1 cellular context compared by ENCODE assay signal in genomic region chr10:80203835-80204148, GRCh38.
TF ChIP-seq lines count a peak whose summit lies in the region.

No MANE protein-coding gene starts in this region.

TF ChIP-seq in HepG2, 621 proteins besides CTCF, POLR2A, EP300 and RAD21 (continued from another document):
- TF ChIP-seq PTBP1 (IDR thresholded peaks at IDR 0.05; ENCODE audit: low read depth, low read length, poor library complexity, severe bottlenecking) (no peak), ZNF746 (CRISPR knock-in tag; IDR thresholded peaks at IDR 0.05) (0 out of 2 replicates have a peak, but pooled peaks have one; percentile 22)
